8 cellular contexts compared by ENCODE assay signal in the genomic region with DNA sequence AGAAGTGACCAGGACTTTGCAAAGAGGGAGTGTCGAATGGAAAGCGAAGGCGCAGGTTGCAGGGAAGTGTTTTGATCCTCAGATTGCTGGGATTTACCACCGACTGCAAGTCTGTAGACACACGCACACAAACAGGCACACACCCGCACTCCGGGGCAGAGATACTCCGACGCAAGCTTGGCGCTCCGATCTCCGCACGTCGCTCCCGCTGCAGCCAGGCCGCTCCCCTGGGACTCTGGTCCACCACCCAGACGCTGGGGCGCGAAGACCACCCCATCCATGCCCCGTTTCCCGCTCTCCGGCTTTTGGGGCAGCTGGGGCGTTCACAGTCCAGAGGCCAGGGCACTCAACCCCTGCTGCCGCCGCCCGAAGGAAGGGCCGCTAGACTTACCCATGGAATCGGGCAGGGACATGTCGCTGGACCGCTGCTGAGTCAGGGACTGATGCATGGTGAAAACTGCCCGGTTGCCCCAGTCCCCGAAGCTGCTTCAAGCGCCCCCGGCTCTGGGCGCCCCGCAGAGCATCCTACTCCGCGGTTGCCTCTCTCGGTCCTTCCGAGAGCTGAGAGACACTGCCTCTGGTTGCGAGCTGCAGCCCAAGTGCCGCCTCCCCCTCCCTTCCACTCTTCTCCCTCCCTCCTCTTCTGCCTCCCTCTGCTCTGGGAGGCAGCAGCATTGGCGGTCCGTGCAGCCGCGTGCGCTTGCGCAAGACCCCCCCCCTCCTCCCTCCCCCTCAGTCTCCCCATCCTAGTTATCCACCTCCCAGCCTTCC. TPM values are rescaled to one million over a fixed set of nuclear protein-coding genes. Genes with fewer than 3 reads are reported as not detected.
A peak's percentile ranks its signal among the peaks of the same experiment; 100 is the strongest.
DNase-seq lines count a peak whose midpoint lies in the region; ATAC-seq and TF ChIP-seq lines count a peak whose summit lies in the region.

A gene (minus strand): TSS at position 601 of the 771 bp plus-strand sequence. CDS start 152 bp downstream, at position 449.

- peaks cover 0 to 27% (median 8%) of the 10 kb centered on the region in 3 donors for H3K4me1 ChIP-seq in esophagus squamous epithelium
- peaks cover 4% of the 10 kb centered on the region in 2 donors for H3K4me1 ChIP-seq in neuronal stem cell (ENCODE audit: control insufficient read depth in 2 of 2, insufficient read depth in 1 of 2, low read depth in 1 of 2, low read length in 2 of 2)

- CTCF ChIA-PET in activated naive CD4-positive, alpha-beta T cell treated with anti-CD3 and anti-CD28 coated beads for 36 hours (lab: Charles Lee): interaction anchor here (0.6 to 0.7 kb wide), 2 partner anchors 30 to 154 kb away, joined by 4 to 5 read pairs; no protein-coding TSS in a partner anchor

- H3K14ac ChIP-seq in neuronal stem cell (ENCODE audit: low read length): no peak within 1 kb of the TSS

- peak within 1 kb of the TSS; percentile 70 for H3K9ac ChIP-seq in neuronal stem cell (ENCODE audit: low read depth, low read length, poor library complexity)

- H3K4me2 ChIP-seq in neuronal stem cell (ENCODE audit: insufficient read depth, low read length, poor library complexity, severe bottlenecking): peak within 1 kb of the TSS; percentile 71

- no peak for TF ChIP-seq CTCF in esophagus squamous epithelium (IDR thresholded peaks at IDR 0.05)
- no peak for TF ChIP-seq CTCF in GM20000 (IDR thresholded peaks at IDR 0.05; ENCODE audit: extremely low read depth, missing control alignments)

- H2BK12ac ChIP-seq in neuronal stem cell (ENCODE audit: low read length): no peak within 1 kb of the TSS

- H3K23ac ChIP-seq in neuronal stem cell (ENCODE audit: low read depth, low read length, poor library complexity): no peak within 1 kb of the TSS

- H4K8ac ChIP-seq in neuronal stem cell (ENCODE audit: low read depth, low read length): no peak within 1 kb of the TSS

- H3K9me3 ChIP-seq in esophagus squamous epithelium: no peaks in the 10 kb centered on the region
- no peaks in the 10 kb centered on the region for H3K9me3 ChIP-seq in neuronal stem cell (replicated peaks in 1 of 2; ENCODE audit: control insufficient read depth in 2 of 2, insufficient read depth in 1 of 2, low read depth in 1 of 2, low read length in 2 of 2)

- H3K9me3 Mint-ChIP-seq in activated naive CD4-positive, alpha-beta T cell treated with anti-CD3 and anti-CD28 coated beads for 36 hours: no peaks in the 10 kb centered on the region

- no peak for TF ChIP-seq POLR2A in esophagus squamous epithelium (IDR thresholded peaks at IDR 0.05)

- H3K79me1 ChIP-seq in neuronal stem cell (ENCODE audit: low read depth, low read length): no peaks in the 10 kb centered on the region

- ATAC-seq in HG03342 (IDR thresholded peaks at IDR 0.05; ENCODE audit: unreplicated experiment): no peak

- no peak within 1 kb of the TSS for H2AK5ac ChIP-seq in neuronal stem cell (ENCODE audit: low read depth, low read length)

- DNase-seq in activated naive CD4-positive, alpha-beta T cell treated with anti-CD3 and anti-CD28 coated beads for 36 hours: peak; percentile 13
- no peak for DNase-seq in activated naive CD4-positive, alpha-beta T cell treated with Interleukin-2 at 50 U/mL for 16 hours
- DNase-seq in SK-MEL-5 (ENCODE audit: low read depth, low spot score) (no peak), esophagus squamous epithelium (lab: John Stamatoyannopoulos, UW) (no peak), neuronal stem cell (ENCODE audit: low spot score) (peak; percentile 18), OCI-M2 (lab: John Stamatoyannopoulos, UW; ENCODE audit: unreplicated experiment) (no peak), GM20000 (ENCODE audit: low spot score) (no peak)

- H3K27me3 ChIP-seq in esophagus squamous epithelium: peaks cover 0 to 30% (median 0%) of the 10 kb centered on the region in 4 donors
- H3K27me3 ChIP-seq in neuronal stem cell (ENCODE audit: control insufficient read depth in 3 of 3, insufficient read depth in 3 of 3, low read depth in 1 of 3, low read length in 3 of 3): peaks cover 0 to 73% (median 10%) of the 10 kb centered on the region in 3 experiments

- no peak within 1 kb of the TSS for H4K91ac ChIP-seq in neuronal stem cell (ENCODE audit: low read depth, low read length, poor library complexity)

- H2BK120ac ChIP-seq in neuronal stem cell (ENCODE audit: low read depth, low read length): no peak within 1 kb of the TSS

- H3K36me3 ChIP-seq in esophagus squamous epithelium (no peaks in the 10 kb centered on the region), neuronal stem cell (replicated peaks in 1 of 2; ENCODE audit: control insufficient read depth in 2 of 2, insufficient read depth in 2 of 2, low read length in 2 of 2) (no peaks in the 10 kb centered on the region)

- peak within 1 kb of the TSS; percentile 26 for H2BK15ac ChIP-seq in neuronal stem cell (ENCODE audit: low read length)

- peak within 1 kb of the TSS; percentile 90 for H2AFZ ChIP-seq in neuronal stem cell (ENCODE audit: low read length)

- peaks cover 7% of the 10 kb centered on the region for H3K4me1 Mint-ChIP-seq in activated naive CD4-positive, alpha-beta T cell treated with anti-CD3 and anti-CD28 coated beads for 36 hours (ENCODE audit: low read depth)

- peak within 1 kb of the TSS; percentile 74 for H3K18ac ChIP-seq in neuronal stem cell (ENCODE audit: low read length)

- intact Hi-C loops in activated naive CD4-positive, alpha-beta T cell treated with anti-CD3 and anti-CD28 coated beads for 36 hours (cut with micrococcal nuclease): loop anchor here (10.0 kb wide), 1 partner anchor 444 kb away; no protein-coding TSS in a partner anchor
- intact Hi-C loops in esophagus squamous epithelium (cut with DNase I): no loop called here

- WGBS in esophagus squamous epithelium, 2 donors: 47% methylated on average over 11 of the region's 48 CpGs; no CpG with 5 or more reads in 1 of the 2 donors
- WGBS in neuronal stem cell (ENCODE audit: extremely low coverage in 2 of 2, insufficient read length in 2 of 2, insufficient replicate concordance in 1 of 2), 2 donors: no CpG with 5 or more reads among the region's 48 CpGs

- no peaks in the 10 kb centered on the region for H3K36me3 Mint-ChIP-seq in activated naive CD4-positive, alpha-beta T cell treated with anti-CD3 and anti-CD28 coated beads for 36 hours (ENCODE audit: low read depth)

- H3K4me3 Mint-ChIP-seq in activated naive CD4-positive, alpha-beta T cell treated with anti-CD3 and anti-CD28 coated beads for 36 hours: peak within 1 kb of the TSS; percentile 79

- in situ Hi-C loops in SK-MEL-5 (cut with HindIII; ENCODE audit: low pct_unique_long_range_greater_than_20kb, low sequenced_read_pairs): no loop called here

- H3K27ac Mint-ChIP-seq in activated naive CD4-positive, alpha-beta T cell treated with anti-CD3 and anti-CD28 coated beads for 36 hours: no peak within 1 kb of the TSS

- H3K4me3 ChIP-seq in esophagus squamous epithelium: peak within 1 kb of the TSS; percentile 29 to 65 (median 41)
- peak within 1 kb of the TSS; percentile 31 to 80 for H3K4me3 ChIP-seq in neuronal stem cell (ENCODE audit: low read length in 2 of 2)

- H3K27ac ChIP-seq in esophagus squamous epithelium (peak within 1 kb of the TSS in 1 of 4 donors; percentile 14), neuronal stem cell (replicated peaks; ENCODE audit: low read length) (peak within 1 kb of the TSS; percentile 35)

- H3K4ac ChIP-seq in neuronal stem cell (ENCODE audit: low read length): no peak within 1 kb of the TSS

- H2BK5ac ChIP-seq in neuronal stem cell (ENCODE audit: low read length): peak within 1 kb of the TSS; percentile 82

- peaks cover 17% of the 10 kb centered on the region for H3K27me3 Mint-ChIP-seq in activated naive CD4-positive, alpha-beta T cell treated with anti-CD3 and anti-CD28 coated beads for 36 hours (ENCODE audit: low read depth)

RNA-seq across cellular contexts. Expression of the gene that starts here (rescaled TPM):
- total RNA-seq in activated naive CD4-positive, alpha-beta T cell treated with anti-CD3 and anti-CD28 coated beads for 36 hours: not detected
- 27.2 and 28.1 TPM in 2 replicates for total RNA-seq in SK-MEL-5 (2014; rRNA removed; shearing (Covaris generic))
- polyA plus RNA-seq in SK-MEL-5 (2015; cell fraction: cytosol; rRNA removed): 44.4 and 55.2 TPM in 2 replicates
- polyA plus RNA-seq in SK-MEL-5 (2015; cell fraction: nucleus; rRNA removed): 30.6 and 40.0 TPM in 2 replicates
- total RNA-seq in esophagus squamous epithelium: 1 to 10 TPM in 2 of 4 donors, under 1 TPM in 2; 0.13 to 4.0 (median 1.7) TPM
- 7.2 TPM for polyA plus RNA-seq in neuronal stem cell (2013, experiment 1 of 2)
- 7.0 TPM for polyA plus RNA-seq in neuronal stem cell (2013, experiment 2 of 2)

Comparison
In these comparisons a context has a peak if more than half of its experiments do, and no peak if none do; other contexts are left out.
1. Peak in DNase-seq in activated naive CD4-positive, alpha-beta T cell treated with anti-CD3 and anti-CD28 coated beads for 36 hours; RNA of the gene not detected or under 1 TPM.